ENCODE assay signal across 1 cellular context in genomic region chr17:61450641-61451537, GRCh38.
TF ChIP-seq lines count a peak whose summit lies in the region.

No MANE protein-coding gene starts in this region.

TF ChIP-seq in K562, 482 proteins besides CTCF, POLR2A, EP300 and RAD21:
- TF ChIP-seq MIER1 (IDR thresholded peaks at IDR 0.05; ENCODE audit: low read depth) (no peak), EWSR1 (IDR thresholded peaks at IDR 0.05; ENCODE audit: borderline replicate concordance, low read depth, partially characterized antibody) (peak; percentile 28), ETV6 (IDR thresholded peaks at IDR 0.05; ENCODE audit: borderline replicate concordance in 1 of 2, low read depth in 2 of 2, low read length in 1 of 2) (no peak), ETV6 (CRISPR knock-in tag; IDR thresholded peaks at IDR 0.05; ENCODE audit: borderline replicate concordance) (no peak), ZNF780A (CRISPR knock-in tag; IDR thresholded peaks at IDR 0.05) (no peak), ZBTB11 (CRISPR knock-in tag; IDR thresholded peaks at IDR 0.05) (peak in 1 of 3 experiments; percentile 79; a peak in 2 of 6 replicates), ZKSCAN3 (CRISPR knock-in tag; IDR thresholded peaks at IDR 0.05) (no peak), ESRRA (IDR thresholded peaks at IDR 0.05; ENCODE audit: borderline replicate concordance, low read depth) (no peak), SRSF9 (IDR thresholded peaks at IDR 0.05; ENCODE audit: borderline replicate concordance, low read depth, low read length) (no peak), SFPQ (IDR thresholded peaks at IDR 0.05; ENCODE audit: low read depth, low read length) (no peak), FOXP1 (CRISPR knock-in tag; IDR thresholded peaks at IDR 0.05) (no peak), ZNF175 (CRISPR knock-in tag; IDR thresholded peaks at IDR 0.05; ENCODE audit: low read depth) (no peak), SREBF1 (IDR thresholded peaks at IDR 0.05; ENCODE audit: borderline replicate concordance, low read depth, low read length) (no peak), ZNF23 (CRISPR knock-in tag; IDR thresholded peaks at IDR 0.05) (no peak), PTTG1 (tag; IDR thresholded peaks at IDR 0.05; ENCODE audit: low read depth) (no peak), SRF (CRISPR knock-in tag; IDR thresholded peaks at IDR 0.05) (no peak), KAT7 (CRISPR knock-in tag; IDR thresholded peaks at IDR 0.05; ENCODE audit: borderline replicate concordance) (no peak), ZNF384 (IDR thresholded peaks at IDR 0.05; ENCODE audit: low read depth, low read length) (no peak), MITF (IDR thresholded peaks at IDR 0.05) (no peak)
TF ChIP-seq in K562: peak in this region for 2.
